Comparison of ENCODE assay signal across 23 cellular contexts in the genomic region with DNA sequence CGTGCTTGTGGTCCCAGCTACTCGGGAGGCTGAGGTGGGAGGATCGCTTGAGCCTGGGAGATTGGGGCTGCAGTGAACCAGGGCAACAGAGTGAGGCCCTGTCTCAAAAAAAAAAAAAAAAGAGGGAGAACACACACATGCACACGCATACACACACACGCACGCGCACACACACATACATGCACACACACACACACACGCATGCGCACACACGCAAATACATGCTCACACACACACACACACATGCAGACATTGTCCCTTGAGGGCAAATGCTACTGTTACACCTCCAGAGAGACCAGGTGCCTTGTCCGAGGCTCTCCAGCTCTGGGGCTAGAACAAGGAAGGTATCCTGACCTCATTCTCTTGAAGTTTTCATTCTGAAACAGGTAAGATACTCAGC.
"Had no signal": no experiment of that assay in that cellular context is flagged by ENCODE, and none has a peak within 500 bp of the region (broad histone marks: within the 10 kb centered on the region; RNA-seq: fewer than 3 reads in every experiment).

No MANE protein-coding gene starts in this region.

- H3K4me3 ChIP-seq: MG63, SJCRH30 had no signal

- ATAC-seq: Panc1, PC-3, SK-N-SH treated with all-trans-retinoic acid at 6 μM for 48 hours had no signal

- H3K27me3 ChIP-seq: MG63, SJCRH30 had no signal

- H3K9me3 ChIP-seq: MG63, SJCRH30 had no signal

- H3K27ac ChIP-seq: RWPE1, SJCRH30 had no signal

- H3K36me3 ChIP-seq: MG63, SJCRH30 had no signal

- DNase-seq: Karpas-422, KG1, MG63, NCI-H1092, NCI-H1105 treated with DMSO at 0.1 percent for 48 hours, NCI-H1417 treated with DMSO at 0.1 percent for 48 hours, NCI-H146, NCI-H1694 treated with DMSO at 0.1 percent for 48 hours, NCI-H2029, NCI-H2081 treated with DMSO at 0.1 percent for 48 hours, NCI-H2171, NCI-H226, NCI-H446, NCI-H510A, NCI-H524 treated with DMSO at 0.1 percent for 48 hours, NCI-H774, PC-3, SHP77 treated with DMSO at 0.1 percent for 48 hours, SJCRH30, T-helper 1 cell had no signal
